ENCODE assay signal across 7 cellular contexts in the genomic region with DNA sequence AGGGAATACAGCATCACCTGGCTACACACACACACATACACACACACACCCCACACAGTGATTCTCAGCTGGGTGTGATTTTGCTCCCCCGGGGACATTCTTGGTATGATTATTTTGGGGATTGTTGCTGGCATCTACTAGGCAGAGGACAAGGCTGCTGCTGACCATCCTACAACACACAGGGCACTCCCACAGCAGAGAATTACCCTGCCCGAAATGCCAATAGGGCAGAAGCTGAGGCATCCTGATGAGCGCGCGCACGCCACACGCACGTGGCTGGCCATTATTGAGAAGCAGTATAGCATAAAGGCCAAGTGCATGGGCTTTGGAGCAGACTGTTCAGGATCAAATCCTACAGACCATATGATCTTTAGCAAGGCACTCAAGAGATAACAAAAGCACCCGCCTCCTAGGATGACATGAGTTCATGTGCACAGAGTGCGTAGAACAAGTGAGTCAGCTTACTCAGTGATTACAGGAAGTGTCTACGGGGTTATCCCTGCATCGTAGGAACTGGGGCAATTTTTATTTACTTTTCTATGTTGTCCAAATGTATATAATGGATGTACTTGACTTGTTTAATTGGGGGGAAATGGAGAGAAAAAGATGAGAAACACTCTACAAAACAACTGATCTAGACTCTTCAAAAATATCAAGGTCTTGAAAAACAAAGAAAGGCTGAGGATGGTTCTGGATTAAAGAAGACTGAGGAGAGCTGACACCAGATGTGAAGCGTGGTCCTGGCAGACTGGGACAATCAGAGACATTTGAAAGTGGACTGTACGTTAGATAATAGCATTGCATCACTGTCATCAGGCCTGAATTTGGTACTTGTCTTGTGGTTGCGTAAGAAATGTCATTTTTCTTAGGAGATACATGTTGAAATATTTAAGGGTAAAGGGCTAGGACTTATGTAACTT. TPM values are rescaled to one million over a fixed set of nuclear protein-coding genes. Genes with fewer than 3 reads are reported as not detected.
DNase-seq lines count a peak whose midpoint lies in the region; ATAC-seq and TF ChIP-seq lines count a peak whose summit lies in the region.

No MANE protein-coding gene starts in this region.

- TF ChIP-seq CTCF in smooth muscle cell (IDR thresholded peaks at IDR 0.05; ENCODE audit: borderline replicate concordance, insufficient read depth, poor library complexity, severe bottlenecking) = no peak
- no peak for TF ChIP-seq CTCF in dorsolateral prefrontal cortex (IDR thresholded peaks at IDR 0.05 in 54 of 56, conservative IDR thresholded peaks at IDR 0.05 in 2 of 56; ENCODE audit: low read depth in 1 of 56, partially characterized antibody in 56 of 56)

- H4K20me1 ChIP-seq in smooth muscle cell (ENCODE audit: low read depth) = no peaks in the 10 kb centered on the region

- no peaks in the 10 kb centered on the region for H3K79me2 ChIP-seq in smooth muscle cell (ENCODE audit: low read depth)

- H3K4me3 ChIP-seq in duodenal mucosa (ENCODE audit: low read depth in 1 of 2, low read length in 2 of 2) (no peak overlapping the region), smooth muscle cell (no peak overlapping the region), dorsolateral prefrontal cortex (no peak overlapping the region)

- intact Hi-C loops in dorsolateral prefrontal cortex (cut with DNase I) = loop anchor here in 1 of 2 donors (5.0 to 10.0 kb wide), 2 partner anchors 83 to 229 kb away; partner anchors contain the start of genes MAP4K2, TM7SF2 and ZNHIT2

- H3K4me2 ChIP-seq in smooth muscle cell = peak overlapping the region; percentile 23

- H3K27ac ChIP-seq in duodenal mucosa (ENCODE audit: low read depth, low read length) = peak overlapping the region; percentile 36
- peak overlapping the region; percentile 84 for H3K27ac ChIP-seq in smooth muscle cell (ENCODE audit: low read depth)
- no peak overlapping the region for H3K27ac ChIP-seq in dorsolateral prefrontal cortex

- H3K27me3 ChIP-seq in duodenal mucosa (ENCODE audit: control insufficient read depth in 1 of 2, insufficient read depth in 2 of 2, low read length in 2 of 2) (no peaks in the 10 kb centered on the region), smooth muscle cell (ENCODE audit: low read depth) (no peaks in the 10 kb centered on the region), dorsolateral prefrontal cortex (no peaks in the 10 kb centered on the region)

- peak; percentile 49 for DNase-seq in HPDE6-E6E7 (ENCODE audit: extremely low spot score)
- DNase-seq in RKO (ENCODE audit: low spot score) = peak; percentile 81
- DNase-seq in smooth muscle cell (lab: John Stamatoyannopoulos, UW; ENCODE audit: unreplicated experiment) = no peak
- no peak for DNase-seq in dorsolateral prefrontal cortex
- no peak for DNase-seq in DMS 273 treated with DMSO at 0.1 percent for 48 hours (lab: John Stamatoyannopoulos, UW)

- H3F3A ChIP-seq in smooth muscle cell (ENCODE audit: low read depth) = peaks cover 14% of the 10 kb centered on the region

- WGBS in smooth muscle cell (ENCODE audit: low lambda C conversion rate) = 35% methylated on average over 15 of the region's 15 CpGs

- H3K4me1 ChIP-seq in duodenal mucosa (ENCODE audit: control insufficient read depth in 1 of 2, insufficient read depth in 2 of 2, low read length in 2 of 2) (peaks cover 30 to 37% of the 10 kb centered on the region in 2 donors), smooth muscle cell (ENCODE audit: low read depth) (peaks cover 18% of the 10 kb centered on the region)

- no peaks in the 10 kb centered on the region for H3K9me3 ChIP-seq in duodenal mucosa (ENCODE audit: control insufficient read depth in 1 of 2, low read length in 2 of 2)
- no peaks in the 10 kb centered on the region for H3K9me3 ChIP-seq in smooth muscle cell (replicated peaks; ENCODE audit: low read depth)

- no peak for ATAC-seq in HG02642 (IDR thresholded peaks at IDR 0.05; ENCODE audit: poor library complexity, unreplicated experiment)

- H2AFZ ChIP-seq in smooth muscle cell (ENCODE audit: low read depth) = no peak overlapping the region

- H3K36me3 ChIP-seq in duodenal mucosa (ENCODE audit: control insufficient read depth in 1 of 2, insufficient read depth in 2 of 2, low read length in 2 of 2) (peaks cover 3 to 5% of the 10 kb centered on the region in 2 donors), smooth muscle cell (ENCODE audit: low read depth) (no peaks in the 10 kb centered on the region)

- H3K9ac ChIP-seq in duodenal mucosa (ENCODE audit: low read depth in 1 of 2, low read length in 2 of 2) (peak overlapping the region in 1 of 2 donors; percentile 29), smooth muscle cell (ENCODE audit: low read depth) (peak overlapping the region; percentile 62)

RNA-seq across cellular contexts. Expression of gene EHD1, which starts 7.2 kb away (rescaled TPM):
- total RNA-seq in smooth muscle cell (30.9 and 59.8 TPM in 2 replicates), dorsolateral prefrontal cortex (10 to 100 TPM; 25.6 to 70.9 (median 43.6) TPM)
- 42.8 and 46.7 TPM in 2 replicates for polyA plus RNA-seq in smooth muscle cell

RNA-seq across cellular contexts. Expression of gene ATG2A, which starts 31.4 kb away (rescaled TPM):
- total RNA-seq in smooth muscle cell (4.8 and 4.9 TPM in 2 replicates), dorsolateral prefrontal cortex (10 to 100 TPM; 21.4 to 47.9 (median 34.8) TPM)
- polyA plus RNA-seq in smooth muscle cell = 6.2 and 8.6 TPM in 2 replicates

RNA-seq across cellular contexts. Expression of gene PPP2R5B, which starts 38.9 kb away (rescaled TPM):
- total RNA-seq in smooth muscle cell = 14.9 and 20.7 TPM in 2 replicates
- polyA plus RNA-seq in smooth muscle cell = 32.7 and 36.6 TPM in 2 replicates
- total RNA-seq in dorsolateral prefrontal cortex = 100 to 1,000 TPM in 10 of 120 experiments, 10 to 100 TPM in 110; 64.5 to 119 (median 85.0) TPM

RNA-seq across cellular contexts. Expression of gene CDC42BPG, which starts 41.2 kb away (rescaled TPM):
- 3.0 and 4.7 TPM in 2 replicates for total RNA-seq in smooth muscle cell
- 1.7 and 5.9 TPM in 2 replicates for polyA plus RNA-seq in smooth muscle cell
- 1 to 10 TPM in 5 of 120 experiments, under 1 TPM in 70, not detected in 45; 0.07 to 1.6 (median 0.15) TPM for total RNA-seq in dorsolateral prefrontal cortex

RNA-seq across cellular contexts. Expression of gene GPHA2, which starts 50.1 kb away (rescaled TPM):
- total RNA-seq in smooth muscle cell (not detected in 2 replicates), dorsolateral prefrontal cortex (1 to 10 TPM in 2 of 120 experiments, under 1 TPM in 1, not detected in 117; 0.57 to 2.0 (median 1.1) TPM)
- polyA plus RNA-seq in smooth muscle cell = 0.40 TPM in 1 of 2 replicates, not detected in the other

Comparison
In these comparisons a context has a peak if more than half of its experiments do, and no peak if none do; other contexts are left out.
1. DNase-seq: peak in HPDE6-E6E7 (single experiment) and RKO (single experiment); none in smooth muscle cell (single experiment), dorsolateral prefrontal cortex (0 of 10) and DMS 273 treated with DMSO at 0.1 percent for 48 hours (single experiment).
2. H3K27ac ChIP-seq: peak in duodenal mucosa (single experiment) and smooth muscle cell (single experiment); none in dorsolateral prefrontal cortex (0 of 59).